ENCODE assay signal across 16 cellular contexts in the genomic region with DNA sequence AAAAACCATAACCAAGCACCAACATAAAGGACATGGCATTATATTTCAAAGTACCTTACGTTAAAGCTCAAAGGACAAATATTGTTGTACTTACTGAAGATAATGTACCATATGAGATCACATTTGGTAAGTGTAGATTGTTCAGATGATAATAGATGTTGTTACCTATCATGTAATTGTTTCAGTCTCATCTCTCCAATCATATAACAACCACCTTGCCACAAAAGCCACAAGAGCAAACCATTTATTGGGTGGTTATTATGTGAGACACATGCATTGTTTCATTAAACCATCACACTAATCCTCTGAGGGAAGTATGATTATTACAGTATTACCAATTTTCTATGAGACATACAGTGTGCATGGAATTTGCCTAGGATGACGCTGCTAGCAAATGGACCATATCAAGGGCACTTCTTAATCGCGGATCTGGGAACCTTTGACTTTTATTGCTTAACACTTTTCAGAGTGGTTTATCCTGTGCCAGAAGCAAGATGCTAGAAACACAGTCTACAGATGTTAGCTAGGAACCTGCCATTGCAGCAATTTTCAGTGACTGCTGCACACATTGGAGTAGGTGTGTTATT.
DNase-seq lines count a peak whose midpoint lies in the region; ATAC-seq, FAIRE-seq and TF ChIP-seq lines count a peak whose summit lies in the region.
"Had no signal": no experiment of that assay in that cellular context is flagged by ENCODE, and none has a peak within 500 bp of the region (broad histone marks: within the 10 kb centered on the region; RNA-seq: fewer than 3 reads in every experiment).

No MANE protein-coding gene starts in this region.

- no peaks in the 10 kb centered on the region; a peak in 1 of 5 replicates for H3K27me3 ChIP-seq in HepG2 (ENCODE audit: control insufficient read depth in 1 of 2, insufficient read depth in 2 of 2, low read length in 2 of 2)

- no peaks in the 10 kb centered on the region for H3K9me3 Mint-ChIP-seq in glutamatergic neuron (ENCODE audit: unreplicated experiment)
- H3K9me3 Mint-ChIP-seq: CD4-positive, alpha-beta T cell had no signal

- H4K20me1 ChIP-seq in HepG2 (ENCODE audit: insufficient read depth, low read length) = no peaks in the 10 kb centered on the region

- H3K27me3 Mint-ChIP-seq in glutamatergic neuron (ENCODE audit: unreplicated experiment) = no peaks in the 10 kb centered on the region
- H3K27me3 Mint-ChIP-seq: B cell had no signal

- CTCF ChIA-PET in HepG2 (lab: Yijun Ruan, JAX; ENCODE audit: low intra/inter-chr PET ratio, low total read pairs) = no interaction called here

- intact Hi-C loops in HepG2 (cut with micrococcal nuclease; ENCODE audit: unreplicated experiment) = no loop called here

- FAIRE-seq in D721Med (lab: Jason Lieb, UNC) = peak; percentile 67
- peak; percentile 42 for FAIRE-seq in GM18507 (lab: Jason Lieb, UNC)
- no peak for FAIRE-seq in HepG2 (lab: Jason Lieb, UNC)
- FAIRE-seq: A204.1, H54 had no signal

- no peak for TF ChIP-seq RAD21 in HepG2 (CRISPR knock-in tag; IDR thresholded peaks at IDR 0.05)

- no peaks in the 10 kb centered on the region for H3K36me3 Mint-ChIP-seq in glutamatergic neuron (ENCODE audit: unreplicated experiment)

- POLR2A ChIA-PET in HepG2 (lab: Yijun Ruan, JAX) = interaction anchor here (0.8 kb wide), 1 partner anchor 12 kb away, joined by 3 read pairs; no protein-coding TSS in a partner anchor

- H3K4me1 ChIP-seq in HepG2 (ENCODE audit: insufficient read depth, low read length) = no peaks in the 10 kb centered on the region

- no peak for TF ChIP-seq POLR2A in HepG2 (IDR thresholded peaks at IDR 0.05; ENCODE audit: insufficient read depth in 1 of 2, low read depth in 2 of 2, low read length in 2 of 2)

- H3K4me2 ChIP-seq in HepG2 (ENCODE audit: low read depth, low read length) = no peak overlapping the region

- peaks cover 5% of the 10 kb centered on the region for H3K4me1 Mint-ChIP-seq in glutamatergic neuron (ENCODE audit: low read depth, unreplicated experiment)
- H3K4me1 Mint-ChIP-seq: B cell had no signal

- no peaks in the 10 kb centered on the region for H3K79me2 ChIP-seq in HepG2 (ENCODE audit: insufficient read depth, low read length)

- no TSS peak for BruUV-seq in HepG2 (replicated peaks; lab: Mats Ljungman, UMichigan)

- 94% methylated on average over 4 of the region's 4 CpGs for WGBS in HepG2 (ENCODE audit: low lambda C conversion rate)

- in situ Hi-C loops in HepG2 (cut with HindIII; ENCODE audit: extremely low pct_ligation_motif_present, low pct_unique_long_range_greater_than_20kb) = no loop called here

- H3K36me3 ChIP-seq in HepG2 (replicated peaks in 1 of 2; ENCODE audit: control insufficient read depth in 1 of 2, insufficient read depth in 2 of 2, low read length in 2 of 2) = no peaks in the 10 kb centered on the region

- no peak overlapping the region for H3K27ac ChIP-seq in HepG2 (ENCODE audit: extremely low read length, insufficient read depth, low read length)

- H3K4me3 Mint-ChIP-seq in glutamatergic neuron (ENCODE audit: unreplicated experiment) = no peak overlapping the region
- H3K4me3 Mint-ChIP-seq: B cell; CD4-positive, alpha-beta T cell had no signal

- TF ChIP-seq EP300 in HepG2 (IDR thresholded peaks at IDR 0.05; ENCODE audit: low read depth in 2 of 2, low read length in 2 of 2) = no peak
- no peak for TF ChIP-seq EP300 in HepG2 (CRISPR knock-in tag; IDR thresholded peaks at IDR 0.05; ENCODE audit: borderline replicate concordance)

- no peak overlapping the region for H3K9ac ChIP-seq in HepG2 (ENCODE audit: insufficient read depth, low read depth, low read length)

- H3K27ac Mint-ChIP-seq in glutamatergic neuron (ENCODE audit: unreplicated experiment) = no peak overlapping the region
- H3K27ac Mint-ChIP-seq: B cell; CD4-positive, alpha-beta T cell had no signal

- TF ChIP-seq CTCF in D721Med (IDR thresholded peaks at IDR 0.05; ENCODE audit: insufficient read depth, missing control alignments) = no peak
- TF ChIP-seq CTCF in glutamatergic neuron (IDR thresholded peaks at IDR 0.05; ENCODE audit: partially characterized antibody, unreplicated experiment) = no peak
- TF ChIP-seq CTCF in HepG2 (CRISPR knock-in tag; IDR thresholded peaks at IDR 0.05) = no peak

- H2AFZ ChIP-seq in HepG2 (ENCODE audit: low read length) = no peak overlapping the region

- no peaks in the 10 kb centered on the region for H3K9me3 ChIP-seq in HepG2 (ENCODE audit: low read length)

- no peak overlapping the region for H3K4me3 ChIP-seq in HepG2 (replicated peaks in 1 of 3; ENCODE audit: insufficient read depth in 1 of 3, low read depth in 2 of 3, low read length in 3 of 3)

- DNase-seq in D721Med (ENCODE audit: insufficient read length, low spot score) (no peak), GM18507 (ENCODE audit: extremely low spot score, insufficient read length, low read depth) (no peak), SW480 (ENCODE audit: low spot score) (peak; percentile 8), kidney tubule cell (ENCODE audit: low spot score) (peak; percentile 4), glutamatergic neuron (no peak), HepG2 (ENCODE audit: low spot score) (no peak), 8988T (no peak), NK-92 (lab: John Stamatoyannopoulos, UW; ENCODE audit: unreplicated experiment) (no peak)
- DNase-seq: C1 segment of cervical spinal cord; Calu3; CD4-positive, alpha-beta T cell; DMS79 had no signal

- no peak for ATAC-seq in HepG2
- ATAC-seq: HCT116 had no signal

TF ChIP-seq in HepG2, 621 proteins besides CTCF, POLR2A, EP300 and RAD21:
- TF ChIP-seq ZNF709 (CRISPR knock-in tag; IDR thresholded peaks at IDR 0.05) = no peak
- TF ChIP-seq, protein P1, sequence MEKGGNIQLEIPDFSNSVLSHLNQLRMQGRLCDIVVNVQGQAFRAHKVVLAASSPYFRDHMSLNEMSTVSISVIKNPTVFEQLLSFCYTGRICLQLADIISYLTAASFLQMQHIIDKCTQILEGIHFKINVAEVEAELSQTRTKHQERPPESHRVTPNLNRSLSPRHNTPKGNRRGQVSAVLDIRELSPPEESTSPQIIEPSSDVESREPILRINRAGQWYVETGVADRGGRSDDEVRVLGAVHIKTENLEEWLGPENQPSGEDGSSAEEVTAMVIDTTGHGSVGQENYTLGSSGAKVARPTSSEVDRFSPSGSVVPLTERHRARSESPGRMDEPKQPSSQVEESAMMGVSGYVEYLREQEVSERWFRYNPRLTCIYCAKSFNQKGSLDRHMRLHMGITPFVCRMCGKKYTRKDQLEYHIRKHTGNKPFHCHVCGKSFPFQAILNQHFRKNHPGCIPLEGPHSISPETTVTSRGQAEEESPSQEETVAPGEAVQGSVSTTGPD (CRISPR knock-in tag; IDR thresholded peaks at IDR 0.05) = no peak
- TF ChIP-seq MATR3 (CRISPR knock-in tag; IDR thresholded peaks at IDR 0.05) = no peak
- no peak for TF ChIP-seq MTF1 (CRISPR knock-in tag; IDR thresholded peaks at IDR 0.05)
- TF ChIP-seq, protein P2, sequence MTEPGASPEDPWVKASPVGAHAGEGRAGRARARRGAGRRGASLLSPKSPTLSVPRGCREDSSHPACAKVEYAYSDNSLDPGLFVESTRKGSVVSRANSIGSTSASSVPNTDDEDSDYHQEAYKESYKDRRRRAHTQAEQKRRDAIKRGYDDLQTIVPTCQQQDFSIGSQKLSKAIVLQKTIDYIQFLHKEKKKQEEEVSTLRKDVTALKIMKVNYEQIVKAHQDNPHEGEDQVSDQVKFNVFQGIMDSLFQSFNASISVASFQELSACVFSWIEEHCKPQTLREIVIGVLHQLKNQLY (CRISPR knock-in tag; IDR thresholded peaks at IDR 0.05) = no peak
- no peak for TF ChIP-seq ZNF343 (CRISPR knock-in tag; IDR thresholded peaks at IDR 0.05)
- TF ChIP-seq RFX1 (IDR thresholded peaks at IDR 0.05) = no peak
- no peak for TF ChIP-seq SMARCC2 (IDR thresholded peaks at IDR 0.05)
- TF ChIP-seq, protein P3, sequence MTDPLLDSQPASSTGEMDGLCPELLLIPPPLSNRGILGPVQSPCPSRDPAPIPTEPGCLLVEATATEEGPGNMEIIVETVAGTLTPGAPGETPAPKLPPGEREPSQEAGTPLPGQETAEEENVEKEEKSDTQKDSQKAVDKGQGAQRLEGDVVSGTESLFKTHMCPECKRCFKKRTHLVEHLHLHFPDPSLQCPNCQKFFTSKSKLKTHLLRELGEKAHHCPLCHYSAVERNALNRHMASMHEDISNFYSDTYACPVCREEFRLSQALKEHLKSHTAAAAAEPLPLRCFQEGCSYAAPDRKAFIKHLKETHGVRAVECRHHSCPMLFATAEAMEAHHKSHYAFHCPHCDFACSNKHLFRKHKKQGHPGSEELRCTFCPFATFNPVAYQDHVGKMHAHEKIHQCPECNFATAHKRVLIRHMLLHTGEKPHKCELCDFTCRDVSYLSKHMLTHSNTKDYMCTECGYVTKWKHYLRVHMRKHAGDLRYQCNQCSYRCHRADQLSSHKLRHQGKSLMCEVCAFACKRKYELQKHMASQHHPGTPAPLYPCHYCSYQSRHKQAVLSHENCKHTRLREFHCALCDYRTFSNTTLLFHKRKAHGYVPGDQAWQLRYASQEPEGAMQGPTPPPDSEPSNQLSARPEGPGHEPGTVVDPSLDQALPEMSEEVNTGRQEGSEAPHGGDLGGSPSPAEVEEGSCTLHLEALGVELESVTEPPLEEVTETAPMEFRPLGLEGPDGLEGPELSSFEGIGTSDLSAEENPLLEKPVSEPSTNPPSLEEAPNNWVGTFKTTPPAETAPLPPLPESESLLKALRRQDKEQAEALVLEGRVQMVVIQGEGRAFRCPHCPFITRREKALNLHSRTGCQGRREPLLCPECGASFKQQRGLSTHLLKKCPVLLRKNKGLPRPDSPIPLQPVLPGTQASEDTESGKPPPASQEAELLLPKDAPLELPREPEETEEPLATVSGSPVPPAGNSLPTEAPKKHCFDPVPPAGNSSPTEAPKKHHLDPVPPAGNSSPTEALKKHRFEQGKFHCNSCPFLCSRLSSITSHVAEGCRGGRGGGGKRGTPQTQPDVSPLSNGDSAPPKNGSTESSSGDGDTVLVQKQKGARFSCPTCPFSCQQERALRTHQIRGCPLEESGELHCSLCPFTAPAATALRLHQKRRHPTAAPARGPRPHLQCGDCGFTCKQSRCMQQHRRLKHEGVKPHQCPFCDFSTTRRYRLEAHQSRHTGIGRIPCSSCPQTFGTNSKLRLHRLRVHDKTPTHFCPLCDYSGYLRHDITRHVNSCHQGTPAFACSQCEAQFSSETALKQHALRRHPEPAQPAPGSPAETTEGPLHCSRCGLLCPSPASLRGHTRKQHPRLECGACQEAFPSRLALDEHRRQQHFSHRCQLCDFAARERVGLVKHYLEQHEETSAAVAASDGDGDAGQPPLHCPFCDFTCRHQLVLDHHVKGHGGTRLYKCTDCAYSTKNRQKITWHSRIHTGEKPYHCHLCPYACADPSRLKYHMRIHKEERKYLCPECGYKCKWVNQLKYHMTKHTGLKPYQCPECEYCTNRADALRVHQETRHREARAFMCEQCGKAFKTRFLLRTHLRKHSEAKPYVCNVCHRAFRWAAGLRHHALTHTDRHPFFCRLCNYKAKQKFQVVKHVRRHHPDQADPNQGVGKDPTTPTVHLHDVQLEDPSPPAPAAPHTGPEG (CRISPR knock-in tag; IDR thresholded peaks at IDR 0.05) = no peak

Comparison
In these comparisons a context has a peak if more than half of its experiments do, and no peak if none do; other contexts are left out.
1. DNase-seq: peak in SW480 (single experiment) and kidney tubule cell (single experiment); none in D721Med (single experiment), GM18507 (single experiment), glutamatergic neuron (single experiment), HepG2 (single experiment), 8988T (single experiment) and NK-92 (single experiment).